Comparison of ENCODE assay signal across 11 cellular contexts in the genomic region with DNA sequence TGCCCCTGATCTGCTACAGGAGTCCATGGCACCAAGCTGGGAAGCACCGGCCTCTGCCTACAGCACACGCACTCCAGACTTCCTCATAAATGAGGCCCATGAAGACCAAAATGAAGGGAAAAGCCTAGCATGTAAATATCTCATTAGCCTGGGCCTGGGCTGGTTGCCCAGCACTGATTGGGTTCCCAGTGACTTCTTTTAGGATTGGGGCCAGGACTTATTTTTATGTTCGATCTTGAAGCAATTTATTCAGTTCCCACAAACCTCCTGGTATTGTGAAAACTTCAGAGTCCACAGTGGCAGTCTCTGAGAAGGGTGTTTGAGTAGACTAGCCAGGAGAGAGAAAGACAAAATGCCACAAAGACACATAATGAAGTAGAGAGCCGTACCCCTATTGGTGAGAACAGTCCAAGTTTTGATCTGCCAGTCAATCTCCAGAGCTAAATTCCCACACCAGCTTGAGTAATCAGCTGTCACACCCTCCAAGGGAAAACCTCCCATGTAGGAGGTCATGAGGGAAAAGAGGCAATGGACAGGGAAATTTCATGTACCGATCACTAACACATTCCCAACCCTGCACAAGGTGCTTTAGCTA.
DNase-seq lines count a peak whose midpoint lies in the region; ATAC-seq and TF ChIP-seq lines count a peak whose summit lies in the region.
"Had no signal": no experiment of that assay in that cellular context is flagged by ENCODE, and none has a peak within 500 bp of the region (broad histone marks: within the 10 kb centered on the region; RNA-seq: fewer than 3 reads in every experiment).

No MANE protein-coding gene starts in this region.

- CTCF ChIA-PET in BJ (lab: Yijun Ruan, JAX) (interaction anchor here (0.7 kb wide), 1 partner anchor 29 kb away, joined by 3 read pairs; no protein-coding TSS in a partner anchor), PC-3 (lab: Charles Lee) (interaction anchor here (1.1 to 1.5 kb wide), 2 partner anchors 24 to 71 kb away, joined by 3 read pairs; no protein-coding TSS in a partner anchor)

- H3K4me3 Mint-ChIP-seq in endothelial cell (ENCODE audit: unreplicated experiment) (no peak overlapping the region), nephron (no peak overlapping the region)
- H3K4me3 Mint-ChIP-seq in activated T-cell treated with anti-CD3 and anti-CD28 coated beads, Interleukin-2, amount 50 U/mL, for 4 hours = no peak overlapping the region

- no peaks in the 10 kb centered on the region for H3K79me2 ChIP-seq in PC-3 (ENCODE audit: low read length)

- DNase-seq in BJ (ENCODE audit: low read depth) (peak; percentile 75), PC-3 (peak; percentile 54), endothelial cell (ENCODE audit: low spot score) (no peak), globus pallidus (ENCODE audit: low spot score) (no peak)
- DNase-seq in activated T-cell treated with anti-CD3 and anti-CD28 coated beads, Interleukin-2, amount 50 U/mL, for 4 hours = no peak
- DNase-seq: activated naive CD4-positive, alpha-beta T cell treated with anti-CD3 and anti-CD28 coated beads, Interleukin-2, amount 50 U/mL, for 16 hours; DMS79 treated with DMSO at 0.1 percent for 48 hours had no signal

- peak; percentile 38 for ATAC-seq in PC-3
- no peak for ATAC-seq in activated T-cell treated with anti-CD3 and anti-CD28 coated beads, Interleukin-2, amount 50 U/mL, for 4 hours
- no peak for ATAC-seq in activated CD4-positive, CD25-positive, alpha-beta regulatory T cell treated with anti-CD3 and anti-CD28 coated beads, Interleukin-2, amount 50 U/mL, for 24 hours
- ATAC-seq in HG02798 (IDR thresholded peaks at IDR 0.05; ENCODE audit: poor library complexity, unreplicated experiment) = no peak

- peak overlapping the region; percentile 73 for H3K9ac ChIP-seq in PC-3 (ENCODE audit: low read length)

- H3K4me1 Mint-ChIP-seq in endothelial cell (ENCODE audit: unreplicated experiment) (peaks cover 30% of the 10 kb centered on the region), nephron (peaks cover 20% of the 10 kb centered on the region)
- peaks cover 6% of the 10 kb centered on the region for H3K4me1 Mint-ChIP-seq in activated T-cell treated with anti-CD3 and anti-CD28 coated beads, Interleukin-2, amount 50 U/mL, for 4 hours (ENCODE audit: low read depth)

- POLR2A ChIA-PET in BJ (lab: Charles Lee) = no interaction called here
- POLR2A ChIA-PET in PC-3 (lab: Charles Lee; ENCODE audit: unreplicated experiment) = interaction anchor here (0.6 kb wide), 1 partner anchor 67 kb away, joined by 3 read pairs; no protein-coding TSS in a partner anchor

- no peaks in the 10 kb centered on the region for H3K9me3 ChIP-seq in PC-3 (ENCODE audit: low read length)
- H3K9me3 ChIP-seq: ovary had no signal

- H3K4me1 ChIP-seq in PC-3 (ENCODE audit: insufficient read depth, low read length) = peaks cover 49% of the 10 kb centered on the region

- H3K27me3 Mint-ChIP-seq in endothelial cell (ENCODE audit: unreplicated experiment) = no peaks in the 10 kb centered on the region
- H3K27me3 Mint-ChIP-seq in nephron (ENCODE audit: low read depth) = peaks cover 4% of the 10 kb centered on the region
- H3K27me3 Mint-ChIP-seq in activated T-cell treated with anti-CD3 and anti-CD28 coated beads, Interleukin-2, amount 50 U/mL, for 4 hours (ENCODE audit: low read depth) = no peaks in the 10 kb centered on the region

- H3K27ac Mint-ChIP-seq in endothelial cell (ENCODE audit: unreplicated experiment) = peak overlapping the region; percentile 61
- peak overlapping the region in 2 of 3 experiments; percentile 3 to 12 for H3K27ac Mint-ChIP-seq in nephron

- H3K9me2 ChIP-seq in PC-3 (replicated peaks; ENCODE audit: low read length) = no peaks in the 10 kb centered on the region

- H3K36me3 ChIP-seq in BJ (ENCODE audit: control insufficient read depth, insufficient read depth, low read length) = no peaks in the 10 kb centered on the region
- no peaks in the 10 kb centered on the region for H3K36me3 ChIP-seq in PC-3 (ENCODE audit: low read depth, low read length)
- H3K36me3 ChIP-seq: ovary had no signal

- intact Hi-C loops in PC-3 (cut with micrococcal nuclease) = loop anchor here (5.0 to 10.0 kb wide), 2 partner anchors 296 to 429 kb away; no protein-coding TSS in a partner anchor

- peak overlapping the region; percentile 89 for H3K27ac ChIP-seq in PC-3 (ENCODE audit: low read length)

- BruUV-seq in PC-3 (replicated peaks; lab: Mats Ljungman, UMichigan) = no TSS peak

- H3K4me2 ChIP-seq in PC-3 (ENCODE audit: low read length) = peak overlapping the region; percentile 56

- H3K9me3 Mint-ChIP-seq in endothelial cell (ENCODE audit: unreplicated experiment) (no peaks in the 10 kb centered on the region), nephron (no peaks in the 10 kb centered on the region)
- no peaks in the 10 kb centered on the region for H3K9me3 Mint-ChIP-seq in activated T-cell treated with anti-CD3 and anti-CD28 coated beads, Interleukin-2, amount 50 U/mL, for 4 hours

- H3F3A ChIP-seq in PC-3 (ENCODE audit: low read length, unreplicated experiment) = peaks cover 3% of the 10 kb centered on the region

- H3K36me3 Mint-ChIP-seq in endothelial cell (ENCODE audit: low read depth, unreplicated experiment) (no peaks in the 10 kb centered on the region), nephron (ENCODE audit: low read depth) (no peaks in the 10 kb centered on the region)
- H3K36me3 Mint-ChIP-seq in activated T-cell treated with anti-CD3 and anti-CD28 coated beads, Interleukin-2, amount 50 U/mL, for 4 hours (ENCODE audit: insufficient read depth) = no peaks in the 10 kb centered on the region

- H2AFZ ChIP-seq in PC-3 (ENCODE audit: low read length) = no peak overlapping the region

- no peak for TF ChIP-seq CTCF in BJ (IDR thresholded peaks at IDR 0.05; ENCODE audit: insufficient read depth, low read depth, low read length)
- TF ChIP-seq CTCF in PC-3 (conservative IDR thresholded peaks at IDR 0.05; ENCODE audit: low read depth, low read length) = no peak
- no peak for TF ChIP-seq CTCF in endothelial cell (IDR thresholded peaks at IDR 0.05; ENCODE audit: unreplicated experiment)
- no peak for TF ChIP-seq CTCF in nephron (IDR thresholded peaks at IDR 0.05; ENCODE audit: unreplicated experiment in 3 of 3)

- H4K20me1 ChIP-seq in PC-3 (ENCODE audit: low read length) = no peaks in the 10 kb centered on the region

- H3K4me3 ChIP-seq in BJ (ENCODE audit: low read depth, low read length) = no peak overlapping the region
- no peak overlapping the region for H3K4me3 ChIP-seq in PC-3 (ENCODE audit: low read length)
- H3K4me3 ChIP-seq: ovary had no signal

- H3K27me3 ChIP-seq in BJ (ENCODE audit: control insufficient read depth, insufficient read depth, low read length) = no peaks in the 10 kb centered on the region
- H3K27me3 ChIP-seq in PC-3 (ENCODE audit: low read length) = no peaks in the 10 kb centered on the region
- H3K27me3 ChIP-seq: ovary had no signal

Comparison
In these comparisons a context has a peak if more than half of its experiments do, and no peak if none do; other contexts are left out.
1. DNase-seq: peak in BJ (single experiment) and PC-3 (single experiment); none in endothelial cell (single experiment), globus pallidus (single experiment) and activated T-cell treated with anti-CD3 and anti-CD28 coated beads, Interleukin-2, amount 50 U/mL, for 4 hours (single experiment).